In genomic region chr6:150615967-150616366, GRCh38 we compare ENCODE assay signal across 31 cellular contexts. TPM values are rescaled to one million over a fixed set of nuclear protein-coding genes. Genes with fewer than 3 reads are reported as not detected.
DNase-seq lines count a peak whose midpoint lies in the region; ATAC-seq, FAIRE-seq and TF ChIP-seq lines count a peak whose summit lies in the region.
"Had no signal": no experiment of that assay in that cellular context is flagged by ENCODE, and none has a peak within 500 bp of the region (broad histone marks: within the 10 kb centered on the region; RNA-seq: fewer than 3 reads in every experiment).

No MANE protein-coding gene starts in this region.

- no peaks in the 10 kb centered on the region for H3K27me3 ChIP-seq in A673 (replicated peaks; ENCODE audit: insufficient read depth, low read depth, low read length, poor library complexity)

- POLR2A ChIA-PET in A673 (lab: Charles Lee; ENCODE audit: low non-redundant PET) = no interaction called here

- H3K4me1 ChIP-seq in A673 (ENCODE audit: insufficient read depth, low read length, poor library complexity, severe bottlenecking) = peaks cover 39% of the 10 kb centered on the region

- H3K27ac ChIP-seq in A673 (ENCODE audit: low read depth, low read length, poor library complexity, severe bottlenecking) = peak overlapping the region; percentile 72
- H3K27ac ChIP-seq: KMS-11, RWPE1 had no signal

- BruUV-seq in A673 (replicated peaks; lab: Mats Ljungman, UMichigan) = no TSS peak

- no peak for TF ChIP-seq POLR2A in GM12892 (IDR thresholded peaks at IDR 0.05; ENCODE audit: low read depth, low read length)

- no peaks in the 10 kb centered on the region for H3K9me3 Mint-ChIP-seq in activated T-helper 17 cell treated with anti-CD3 and anti-CD28 coated beads, Interleukin-2, amount 50 U/mL, for 72 hours
- H3K9me3 Mint-ChIP-seq in nephron = no peaks in the 10 kb centered on the region
- no peaks in the 10 kb centered on the region for H3K9me3 Mint-ChIP-seq in activated naive CD8-positive, alpha-beta T cell treated with anti-CD3 and anti-CD28 coated beads, Interleukin-2, amount 50 U/mL, for 24 hours
- no peaks in the 10 kb centered on the region for H3K9me3 Mint-ChIP-seq in activated naive CD8-positive, alpha-beta T cell treated with anti-CD3 and anti-CD28 coated beads for 36 hours
- H3K9me3 Mint-ChIP-seq: HFFc6 had no signal

- no peaks in the 10 kb centered on the region for H3K9me3 ChIP-seq in A673 (ENCODE audit: low read depth, low read length, poor library complexity, severe bottlenecking)
- H3K9me3 ChIP-seq: Caco-2, HAP-1 had no signal

- intact Hi-C loops in A673 (cut with micrococcal nuclease; ENCODE audit: unreplicated experiment) = no loop called here

- no peak overlapping the region for H3K4me3 Mint-ChIP-seq in activated T-helper 17 cell treated with anti-CD3 and anti-CD28 coated beads, Interleukin-2, amount 50 U/mL, for 72 hours
- no peak overlapping the region for H3K4me3 Mint-ChIP-seq in nephron
- no peak overlapping the region for H3K4me3 Mint-ChIP-seq in activated naive CD8-positive, alpha-beta T cell treated with anti-CD3 and anti-CD28 coated beads, Interleukin-2, amount 50 U/mL, for 24 hours
- no peak overlapping the region for H3K4me3 Mint-ChIP-seq in activated naive CD8-positive, alpha-beta T cell treated with anti-CD3 and anti-CD28 coated beads for 36 hours
- H3K4me3 Mint-ChIP-seq: CD4-positive, alpha-beta memory T cell; HFFc6 had no signal

- no peaks in the 10 kb centered on the region for H3K36me3 ChIP-seq in A673 (ENCODE audit: insufficient read depth, low read length, poor library complexity, severe bottlenecking)
- H3K36me3 ChIP-seq: HAP-1 had no signal

- H3K27ac Mint-ChIP-seq in activated T-helper 17 cell treated with anti-CD3 and anti-CD28 coated beads, Interleukin-2, amount 50 U/mL, for 72 hours = no peak overlapping the region
- H3K27ac Mint-ChIP-seq in nephron = peak overlapping the region in 2 of 3 experiments; percentile 39 to 67
- H3K27ac Mint-ChIP-seq in activated naive CD8-positive, alpha-beta T cell treated with anti-CD3 and anti-CD28 coated beads, Interleukin-2, amount 50 U/mL, for 24 hours = no peak overlapping the region
- H3K27ac Mint-ChIP-seq in activated naive CD8-positive, alpha-beta T cell treated with anti-CD3 and anti-CD28 coated beads for 36 hours = no peak overlapping the region
- H3K27ac Mint-ChIP-seq: HFFc6 had no signal

- peak; percentile 46 for FAIRE-seq in GM12892 (lab: Jason Lieb, UNC)
- FAIRE-seq: A204.1, GM18507 had no signal

- H3K4me1 Mint-ChIP-seq in activated T-helper 17 cell treated with anti-CD3 and anti-CD28 coated beads, Interleukin-2, amount 50 U/mL, for 72 hours = no peaks in the 10 kb centered on the region
- H3K4me1 Mint-ChIP-seq in nephron = peaks cover 36% of the 10 kb centered on the region
- peaks cover 12% of the 10 kb centered on the region for H3K4me1 Mint-ChIP-seq in activated naive CD8-positive, alpha-beta T cell treated with anti-CD3 and anti-CD28 coated beads, Interleukin-2, amount 50 U/mL, for 24 hours
- H3K4me1 Mint-ChIP-seq in activated naive CD8-positive, alpha-beta T cell treated with anti-CD3 and anti-CD28 coated beads for 36 hours = no peaks in the 10 kb centered on the region
- H3K4me1 Mint-ChIP-seq: CD4-positive, alpha-beta memory T cell had no signal

- no peak for TF ChIP-seq CTCF in A673 (conservative IDR thresholded peaks at IDR 0.05; ENCODE audit: low read depth, low read length)
- no peak for TF ChIP-seq CTCF in nephron (IDR thresholded peaks at IDR 0.05; ENCODE audit: unreplicated experiment in 3 of 3)

- CTCF ChIA-PET in A673 (lab: Charles Lee) = no interaction called here

- DNase-seq in A673 (ENCODE audit: low spot score) (no peak), GM12892 (ENCODE audit: insufficient read length) (no peak)
- no peak for DNase-seq in activated naive CD8-positive, alpha-beta T cell treated with anti-CD3 and anti-CD28 coated beads, Interleukin-2, amount 50 U/mL, for 24 hours
- no peak for DNase-seq in activated CD4-positive, CD25-positive, alpha-beta regulatory T cell treated with anti-CD3 and anti-CD28 coated beads, Interleukin-2, amount 50 U/mL, for 72 hours
- DNase-seq in activated naive CD8-positive, alpha-beta T cell treated with anti-CD3 and anti-CD28 coated beads for 36 hours = no peak
- DNase-seq: AML-193; C1 segment of cervical spinal cord; Caco-2; CD4-positive, alpha-beta memory T cell; DMS79 treated with DMSO at 0.1 percent for 48 hours; GOT3; HFFc6; IMR-90; NCI-H1092; NCI-H1436; NCI-H187; NCI-H2081 treated with DMSO at 0.1 percent for 48 hours; NCI-H2171; NCI-H226; NCI-H510A; NCI-H69; SHP77 treated with DMSO at 0.1 percent for 48 hours had no signal

- H3K4me3 ChIP-seq in A673 (ENCODE audit: low read depth, low read length, poor library complexity, severe bottlenecking) = no peak overlapping the region
- H3K4me3 ChIP-seq: HAP-1 had no signal

- H3K36me3 Mint-ChIP-seq in activated T-helper 17 cell treated with anti-CD3 and anti-CD28 coated beads, Interleukin-2, amount 50 U/mL, for 72 hours (ENCODE audit: low read depth) = no peaks in the 10 kb centered on the region
- peaks cover 12% of the 10 kb centered on the region for H3K36me3 Mint-ChIP-seq in nephron (ENCODE audit: low read depth)
- H3K36me3 Mint-ChIP-seq in activated naive CD8-positive, alpha-beta T cell treated with anti-CD3 and anti-CD28 coated beads, Interleukin-2, amount 50 U/mL, for 24 hours (ENCODE audit: low read depth) = no peaks in the 10 kb centered on the region
- no peaks in the 10 kb centered on the region for H3K36me3 Mint-ChIP-seq in activated naive CD8-positive, alpha-beta T cell treated with anti-CD3 and anti-CD28 coated beads for 36 hours
- H3K36me3 Mint-ChIP-seq: CD4-positive, alpha-beta memory T cell had no signal

- H3K27me3 Mint-ChIP-seq in activated T-helper 17 cell treated with anti-CD3 and anti-CD28 coated beads, Interleukin-2, amount 50 U/mL, for 72 hours = peaks cover 3% of the 10 kb centered on the region
- no peaks in the 10 kb centered on the region for H3K27me3 Mint-ChIP-seq in nephron (ENCODE audit: low read depth)
- H3K27me3 Mint-ChIP-seq in activated naive CD8-positive, alpha-beta T cell treated with anti-CD3 and anti-CD28 coated beads, Interleukin-2, amount 50 U/mL, for 24 hours = peaks cover 15% of the 10 kb centered on the region
- peaks cover 14% of the 10 kb centered on the region for H3K27me3 Mint-ChIP-seq in activated naive CD8-positive, alpha-beta T cell treated with anti-CD3 and anti-CD28 coated beads for 36 hours

- peak; percentile 64 for ATAC-seq in activated T-helper 17 cell treated with anti-CD3 and anti-CD28 coated beads, Interleukin-2, amount 50 U/mL, for 72 hours (replicated peaks)
- no peak for ATAC-seq in HG02588 (IDR thresholded peaks at IDR 0.05; ENCODE audit: unreplicated experiment)
- no peak for ATAC-seq in activated naive CD8-positive, alpha-beta T cell treated with anti-CD3 and anti-CD28 coated beads, Interleukin-2, amount 50 U/mL, for 24 hours
- ATAC-seq: Panc1 had no signal

RNA-seq across cellular contexts. Expression of gene PLEKHG1, which starts 16.3 kb away (rescaled TPM):
- 4.1 and 4.5 TPM in 2 replicates for total RNA-seq in A673 (2021)
- 3.3 TPM for polyA plus RNA-seq in GM12892 (2012; ENCODE audit: missing spikeins)
- total RNA-seq in activated T-helper 17 cell treated with anti-CD3 and anti-CD28 coated beads, Interleukin-2, amount 50 U/mL, for 72 hours = 1 to 10 TPM; 2.5 to 7.8 TPM
- total RNA-seq in activated naive CD8-positive, alpha-beta T cell treated with anti-CD3 and anti-CD28 coated beads for 36 hours = 1 to 10 TPM; 4.4 to 4.5 TPM

Comparison
In these comparisons a context has a peak if more than half of its experiments do, and no peak if none do; other contexts are left out.
1. H3K27ac Mint-ChIP-seq: peak in nephron (2 of 3); none in activated T-helper 17 cell treated with anti-CD3 and anti-CD28 coated beads, Interleukin-2, amount 50 U/mL, for 72 hours (single experiment), activated naive CD8-positive, alpha-beta T cell treated with anti-CD3 and anti-CD28 coated beads, Interleukin-2, amount 50 U/mL, for 24 hours (single experiment) and activated naive CD8-positive, alpha-beta T cell treated with anti-CD3 and anti-CD28 coated beads for 36 hours (single experiment).